In genomic region chr2:241001413-241002274, GRCh38 we compare ENCODE assay signal across 17 cellular contexts. TPM values are rescaled to one million over a fixed set of nuclear protein-coding genes. Genes with fewer than 3 reads are reported as not detected.
A peak's percentile ranks its signal among the peaks of the same experiment; 100 is the strongest.
DNase-seq lines count a peak whose midpoint lies in the region; ATAC-seq and TF ChIP-seq lines count a peak whose summit lies in the region.
"Had no signal": no experiment of that assay in that cellular context is flagged by ENCODE, and none has a peak within 500 bp of the region (broad histone marks: within the 10 kb centered on the region; RNA-seq: fewer than 3 reads in every experiment).

No MANE protein-coding gene starts in this region.

- peaks cover 36% of the 10 kb centered on the region for H3K36me3 ChIP-seq in skeletal muscle satellite cell (ENCODE audit: insufficient read depth, low read length)

- DNase-seq in activated CD4-positive, alpha-beta T cell treated with anti-CD3 and anti-CD28 coated beads for 1 hour = peak; percentile 6
- DNase-seq in activated CD4-positive, alpha-beta T cell treated with anti-CD3 and anti-CD28 coated beads, Interleukin-2, amount 50 U/mL, for 48 hours = no peak
- peak; percentile 8 for DNase-seq in activated CD4-positive, alpha-beta memory T cell treated with anti-CD3 and anti-CD28 coated beads for 36 hours
- DNase-seq in lower leg skin (ENCODE audit: low spot score in 2 of 2) = peak; percentile 13 to 81
- no peak for DNase-seq in NOMO-1 treated with dmso at 0.1 percent for 144 hours (lab: John Stamatoyannopoulos, UW; ENCODE audit: unreplicated experiment)
- DNase-seq: GF-D8, GM23248, mesendoderm, NCI-H2107, NCI-H82, T-helper 1 cell had no signal

- H3K4me3 Mint-ChIP-seq in activated CD4-positive, alpha-beta memory T cell treated with anti-CD3 and anti-CD28 coated beads for 36 hours = no peak overlapping the region

- H3K27me3 ChIP-seq in skeletal muscle satellite cell (ENCODE audit: control insufficient read depth, insufficient read depth, low read length) = no peaks in the 10 kb centered on the region
- H3K27me3 ChIP-seq: tibial artery had no signal

- H3K9me3 ChIP-seq in skeletal muscle satellite cell (replicated peaks; ENCODE audit: low read length) = peaks cover 10% of the 10 kb centered on the region

- intact Hi-C loops in activated CD4-positive, alpha-beta memory T cell treated with anti-CD3 and anti-CD28 coated beads for 36 hours (cut with micrococcal nuclease) = no loop called here
- intact Hi-C loops in lower leg skin (cut with DNase I; ENCODE audit: low total_unique reads) = no loop called here

- TF ChIP-seq CTCF in lower leg skin (IDR thresholded peaks at IDR 0.05) = no peak

- H3K4me2 ChIP-seq in skeletal muscle satellite cell (ENCODE audit: low read length) = peak overlapping the region; percentile 98

- H3K36me3 Mint-ChIP-seq in activated CD4-positive, alpha-beta memory T cell treated with anti-CD3 and anti-CD28 coated beads for 36 hours = peaks cover 6% of the 10 kb centered on the region
- H3K36me3 Mint-ChIP-seq: CD8-positive, alpha-beta memory T cell had no signal

- CTCF ChIA-PET in activated CD4-positive, alpha-beta memory T cell treated with anti-CD3 and anti-CD28 coated beads for 36 hours (lab: Charles Lee) = no interaction called here

- peaks cover 43% of the 10 kb centered on the region for H3K4me1 ChIP-seq in skeletal muscle satellite cell (ENCODE audit: control insufficient read depth, insufficient read depth, low read length)

- POLR2A ChIA-PET in activated CD4-positive, alpha-beta memory T cell treated with anti-CD3 and anti-CD28 coated beads for 36 hours (lab: Charles Lee) = no interaction called here

- peaks cover 17% of the 10 kb centered on the region for H3K27me3 Mint-ChIP-seq in activated CD4-positive, alpha-beta memory T cell treated with anti-CD3 and anti-CD28 coated beads for 36 hours

- ATAC-seq in GM18519 (IDR thresholded peaks at IDR 0.05; ENCODE audit: low FRiP score, unreplicated experiment) (no peak), GM18517 (IDR thresholded peaks at IDR 0.05; ENCODE audit: unreplicated experiment) (no peak)

- peaks cover 7% of the 10 kb centered on the region for H3K4me1 Mint-ChIP-seq in activated CD4-positive, alpha-beta memory T cell treated with anti-CD3 and anti-CD28 coated beads for 36 hours (ENCODE audit: low read depth)

- peaks cover 35% of the 10 kb centered on the region for H3K9me3 Mint-ChIP-seq in activated CD4-positive, alpha-beta memory T cell treated with anti-CD3 and anti-CD28 coated beads for 36 hours

- TF ChIP-seq POLR2A in lower leg skin (IDR thresholded peaks at IDR 0.05) = no peak

- H3K27ac Mint-ChIP-seq in activated CD4-positive, alpha-beta memory T cell treated with anti-CD3 and anti-CD28 coated beads for 36 hours = no peak overlapping the region
- H3K27ac Mint-ChIP-seq: CD8-positive, alpha-beta memory T cell had no signal

- WGBS in lower leg skin, 2 donors = 92 to 93% methylated on average over 19 to 20 of the region's 21 CpGs

- H3K4me3 ChIP-seq in lower leg skin (ENCODE audit: low read depth, poor library complexity, severe bottlenecking) (no peak overlapping the region), skeletal muscle satellite cell (ENCODE audit: low read length) (peak overlapping the region; percentile 21)
- H3K4me3 ChIP-seq: GM23248, tibial artery had no signal

- H3K9ac ChIP-seq in skeletal muscle satellite cell (ENCODE audit: low read depth, low read length) = no peak overlapping the region
- H3K9ac ChIP-seq: GM23248, parathyroid adenoma had no signal

RNA-seq across cellular contexts. Expression of gene SNED1, which starts 3.2 kb away (rescaled TPM):
- total RNA-seq in activated CD4-positive, alpha-beta memory T cell treated with anti-CD3 and anti-CD28 coated beads for 36 hours = 1 to 10 TPM; 2.6 to 3.8 TPM
- 10 to 100 TPM in 3 of 4 donors, 1 to 10 TPM in 1; 9.0 to 18.4 (median 17.1) TPM for total RNA-seq in lower leg skin
- 88.2 and 134 TPM in 2 replicates for total RNA-seq in skeletal muscle satellite cell (2012; rRNA removed)

Comparison
In these comparisons a context has a peak if more than half of its experiments do, and no peak if none do; other contexts are left out.
1. DNase-seq: peak in activated CD4-positive, alpha-beta T cell treated with anti-CD3 and anti-CD28 coated beads for 1 hour (single experiment), activated CD4-positive, alpha-beta memory T cell treated with anti-CD3 and anti-CD28 coated beads for 36 hours (single experiment) and lower leg skin (2 of 2); none in activated CD4-positive, alpha-beta T cell treated with anti-CD3 and anti-CD28 coated beads, Interleukin-2, amount 50 U/mL, for 48 hours (0 of 2) and NOMO-1 treated with dmso at 0.1 percent for 144 hours (single experiment).